In the genomic region with DNA sequence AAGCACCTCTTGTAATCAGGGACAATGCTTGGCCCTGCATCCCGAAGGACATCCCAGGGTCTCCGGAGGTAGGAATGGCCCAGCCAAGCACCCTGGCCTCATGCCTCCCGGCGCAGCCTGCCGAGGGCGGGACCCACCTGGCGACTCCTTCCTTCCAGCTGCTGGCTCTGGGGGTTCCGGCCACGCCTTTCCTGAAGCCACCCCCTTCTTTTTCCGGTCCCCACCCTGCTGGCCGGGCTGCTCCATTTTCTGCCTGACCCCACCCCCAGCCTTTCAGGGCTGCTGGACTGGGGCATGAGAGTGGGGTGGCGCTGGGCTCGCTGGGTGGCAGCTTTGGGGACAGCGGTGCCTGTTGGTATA, we compare ENCODE assay signal across 18 cellular contexts. TPM values are rescaled to one million over a fixed set of nuclear protein-coding genes. Genes with fewer than 3 reads are reported as not detected.
"Had no signal": no experiment of that assay in that cellular context is flagged by ENCODE, and none has a peak within 500 bp of the region (broad histone marks: within the 10 kb centered on the region; RNA-seq: fewer than 3 reads in every experiment).

No MANE protein-coding gene starts in this region.

- DNase-seq: activated CD4-positive, alpha-beta memory T cell treated with anti-CD3 and anti-CD28 coated beads, Interleukin-2, amount 10 ng/mL, durations not matched to agents 7 days and 5 days; activated CD4-positive, alpha-beta T cell treated with anti-CD3 and anti-CD28 coated beads for 36 hours; activated naive CD4-positive, alpha-beta T cell; activated naive CD8-positive, alpha-beta T cell treated with anti-CD3 and anti-CD28 coated beads, Interleukin-2, amount 50 U/mL, for 24 hours; activated T-cell treated with anti-CD3 and anti-CD28 coated beads, Interleukin-2, amount 50 U/mL, for 72 hours; effector memory CD8-positive, alpha-beta T cell; hypothalamus; mammary epithelial cell; stimulated activated CD4-positive, alpha-beta T cell treated with anti-CD3 and anti-CD28 coated beads, Interleukin-15, amount 100 ng/mL, for 24 hours; stimulated activated CD4-positive, alpha-beta T cell treated with anti-CD3 and anti-CD28 coated beads, Interleukin-4, amount 100 ng/mL, for 24 hours; SW 1271; upper lobe of right lung; WERI-Rb-1 had no signal

- H3K36me3 ChIP-seq: ascending aorta, upper lobe of right lung, WERI-Rb-1 had no signal

- H3K9me3 ChIP-seq: ascending aorta, upper lobe of right lung had no signal

- H3K9me3 Mint-ChIP-seq: activated CD4-positive, alpha-beta memory T cell treated with anti-CD3 and anti-CD28 coated beads, Interleukin-2, amount 10 ng/mL, durations not matched to agents 7 days and 5 days; activated naive CD8-positive, alpha-beta T cell treated with anti-CD3 and anti-CD28 coated beads, Interleukin-2, amount 50 U/mL, for 24 hours; activated T-cell treated with anti-CD3 and anti-CD28 coated beads, Interleukin-2, amount 50 U/mL, for 72 hours; effector memory CD8-positive, alpha-beta T cell; natural killer cell treated with Interleukin-12 subunit alpha and Interleukin-12 subunit beta and Interleukin-15 and Interleukin-18, amount 100 ng/mL, for 72 hours; stimulated activated naive CD8-positive, alpha-beta T cell treated with anti-CD3 and anti-CD28 coated beads, Interleukin-15, Interleukin-2, amounts not matched to agents 100 ng/mL and 50 ng/mL, for 24 hours had no signal

- H3K4me3 ChIP-seq: ascending aorta, upper lobe of right lung had no signal

- ATAC-seq: activated CD4-positive, alpha-beta T cell treated with anti-CD3 and anti-CD28 coated beads for 36 hours; activated naive CD8-positive, alpha-beta T cell treated with anti-CD3 and anti-CD28 coated beads, Interleukin-2, amount 50 U/mL, for 24 hours; activated T-cell treated with anti-CD3 and anti-CD28 coated beads, Interleukin-2, amount 50 U/mL, for 72 hours; effector memory CD8-positive, alpha-beta T cell; natural killer cell treated with Interleukin-12 subunit alpha and Interleukin-12 subunit beta and Interleukin-15 and Interleukin-18, amount 100 ng/mL, for 72 hours; upper lobe of right lung had no signal

- H3K27ac ChIP-seq: WERI-Rb-1 had no signal

- H3K27ac Mint-ChIP-seq: activated CD4-positive, alpha-beta memory T cell treated with anti-CD3 and anti-CD28 coated beads, Interleukin-2, amount 10 ng/mL, durations not matched to agents 7 days and 5 days; activated CD4-positive, alpha-beta T cell treated with anti-CD3 and anti-CD28 coated beads for 36 hours; activated naive CD8-positive, alpha-beta T cell treated with anti-CD3 and anti-CD28 coated beads, Interleukin-2, amount 50 U/mL, for 24 hours; activated T-cell treated with anti-CD3 and anti-CD28 coated beads, Interleukin-2, amount 50 U/mL, for 72 hours; effector memory CD8-positive, alpha-beta T cell; natural killer cell treated with Interleukin-12 subunit alpha and Interleukin-12 subunit beta and Interleukin-15 and Interleukin-18, amount 100 ng/mL, for 72 hours; stimulated activated naive CD8-positive, alpha-beta T cell treated with anti-CD3 and anti-CD28 coated beads, Interleukin-15, Interleukin-2, amounts not matched to agents 100 ng/mL and 50 ng/mL, for 24 hours had no signal

- H3K27me3 ChIP-seq: ascending aorta, upper lobe of right lung had no signal

- H3K36me3 Mint-ChIP-seq: natural killer cell treated with Interleukin-12 subunit alpha and Interleukin-12 subunit beta and Interleukin-15 and Interleukin-18, amount 100 ng/mL, for 72 hours had no signal

- H3K4me3 Mint-ChIP-seq: activated CD4-positive, alpha-beta memory T cell treated with anti-CD3 and anti-CD28 coated beads, Interleukin-2, amount 10 ng/mL, durations not matched to agents 7 days and 5 days; activated CD4-positive, alpha-beta T cell treated with anti-CD3 and anti-CD28 coated beads for 36 hours; activated naive CD8-positive, alpha-beta T cell treated with anti-CD3 and anti-CD28 coated beads, Interleukin-2, amount 50 U/mL, for 24 hours; activated T-cell treated with anti-CD3 and anti-CD28 coated beads, Interleukin-2, amount 50 U/mL, for 72 hours; effector memory CD8-positive, alpha-beta T cell; natural killer cell treated with Interleukin-12 subunit alpha and Interleukin-12 subunit beta and Interleukin-15 and Interleukin-18, amount 100 ng/mL, for 72 hours; stimulated activated naive CD8-positive, alpha-beta T cell treated with anti-CD3 and anti-CD28 coated beads, Interleukin-15, Interleukin-2, amounts not matched to agents 100 ng/mL and 50 ng/mL, for 24 hours had no signal

RNA-seq across cellular contexts. Expression of a gene that starts 22.5 kb away (rescaled TPM):
- total RNA-seq: activated CD4-positive, alpha-beta memory T cell treated with anti-CD3 and anti-CD28 coated beads, Interleukin-2, amount 10 ng/mL, durations not matched to agents 7 days and 5 days; activated CD4-positive, alpha-beta T cell treated with anti-CD3 and anti-CD28 coated beads for 36 hours; activated T-cell treated with anti-CD3 and anti-CD28 coated beads, Interleukin-2, amount 50 U/mL, for 72 hours; ascending aorta; epithelial cell of proximal tubule; mammary epithelial cell; natural killer cell treated with Interleukin-12 subunit alpha and Interleukin-12 subunit beta and Interleukin-15 and Interleukin-18, amount 100 ng/mL, for 72 hours; omental fat pad; upper lobe of right lung had no signal
